Comparison of ENCODE assay signal across 20 cellular contexts in genomic region chr22:35628732-35629131, GRCh38. TPM values are rescaled to one million over a fixed set of nuclear protein-coding genes. Genes with fewer than 3 reads are reported as not detected.
DNase-seq lines count a peak whose midpoint lies in the region; ATAC-seq and TF ChIP-seq lines count a peak whose summit lies in the region.
"Had no signal": no experiment of that assay in that cellular context is flagged by ENCODE, and none has a peak within 500 bp of the region (broad histone marks: within the 10 kb centered on the region; RNA-seq: fewer than 3 reads in every experiment).

No MANE protein-coding gene starts in this region.

- in situ Hi-C loops in GM23248 (cut with MboI): loop anchor here (10.0 kb wide), 1 partner anchor 496 kb away; no protein-coding TSS in a partner anchor

- no peaks in the 10 kb centered on the region for H3K9me2 ChIP-seq in GM23248 (ENCODE audit: insufficient read depth)

- H3K36me3 ChIP-seq in GM23248 (ENCODE audit: low read depth) (no peaks in the 10 kb centered on the region), gastroesophageal sphincter (no peaks in the 10 kb centered on the region), suprapubic skin (no peaks in the 10 kb centered on the region)

- TF ChIP-seq EP300 in gastroesophageal sphincter (IDR thresholded peaks at IDR 0.05) (no peak), suprapubic skin (IDR thresholded peaks at IDR 0.05) (no peak)

- no peak for DNase-seq in GM23248
- DNase-seq in RWPE1 (ENCODE audit: low spot score): no peak
- no peak for DNase-seq in suprapubic skin (ENCODE audit: low spot score in 2 of 2)
- no peak for DNase-seq in COLO829 (ENCODE audit: low spot score)
- DNase-seq in superior temporal gyrus (ENCODE audit: extremely low spot score): no peak
- DNase-seq in NCI-H345 treated with DMSO at 0.1 percent for 48 hours (lab: John Stamatoyannopoulos, UW; ENCODE audit: unreplicated experiment): no peak
- DNase-seq: activated gamma-delta T cell treated with Interleukin-2 at 50 U/mL for 16 hours; DND-41; effector CD4-positive, alpha-beta T cell; left ventricle myocardium superior; NCI-H1048; NCI-H2171 treated with DMSO at 0.1 percent for 48 hours; nephron progenitor cell; retina; stimulated activated CD4-positive, alpha-beta T cell treated with anti-CD3 and anti-CD28 coated beads, Interleukin-2, amount 100 ng/mL, for 48 hours; stimulated activated CD8-positive, alpha-beta memory T cell treated with anti-CD3 and anti-CD28 coated beads, Interleukin-4, amount 100 ng/mL, for 48 hours had no signal

- H3K9me3 ChIP-seq in GM23248 (ENCODE audit: low read depth): no peaks in the 10 kb centered on the region
- H3K9me3 ChIP-seq in gastroesophageal sphincter: no peaks in the 10 kb centered on the region
- no peaks in the 10 kb centered on the region for H3K9me3 ChIP-seq in suprapubic skin

- no peak for TF ChIP-seq POLR2A in gastroesophageal sphincter (IDR thresholded peaks at IDR 0.05)
- TF ChIP-seq POLR2A in suprapubic skin (IDR thresholded peaks at IDR 0.05): no peak

- H3K79me2 ChIP-seq in GM23248 (ENCODE audit: insufficient read depth): no peaks in the 10 kb centered on the region

- POLR2A ChIA-PET in RWPE1 (lab: Yijun Ruan, JAX; ENCODE audit: low non-redundant PET): no interaction called here

- H3K4me1 ChIP-seq in GM23248 (ENCODE audit: insufficient read depth): peaks cover 23% of the 10 kb centered on the region
- peaks cover 0 to 44% (median 16%) of the 10 kb centered on the region in 3 donors for H3K4me1 ChIP-seq in gastroesophageal sphincter
- peaks cover 17% of the 10 kb centered on the region for H3K4me1 ChIP-seq in suprapubic skin

- no peak for TF ChIP-seq CTCF in RWPE1 (conservative IDR thresholded peaks at IDR 0.05; ENCODE audit: low read depth)
- TF ChIP-seq CTCF in gastroesophageal sphincter (IDR thresholded peaks at IDR 0.05): no peak
- TF ChIP-seq CTCF in suprapubic skin (IDR thresholded peaks at IDR 0.05): no peak

- no peaks in the 10 kb centered on the region for H4K20me1 ChIP-seq in GM23248 (ENCODE audit: insufficient read depth)

- WGBS in GM23248 (ENCODE audit: low coverage in 1 of 2, low lambda C conversion rate in 2 of 2, missing lambda C conversion rate in 2 of 2), 2 experiments: 90 to 98% methylated on average over 3 of the region's 3 CpGs
- 82 to 88% methylated on average over 1 to 2 of the region's 3 CpGs for WGBS in gastroesophageal sphincter (ENCODE audit: low coverage in 1 of 2), 2 donors
- 95% methylated on average over 3 of the region's 3 CpGs for WGBS in suprapubic skin

- peaks cover 39% of the 10 kb centered on the region for H3F3A ChIP-seq in GM23248 (ENCODE audit: insufficient read depth)

- H3K4me2 ChIP-seq in GM23248 (ENCODE audit: unreplicated experiment): peak overlapping the region; percentile 72
- H3K4me2 ChIP-seq: GM23338 had no signal

- no peak for ATAC-seq in gastroesophageal sphincter
- ATAC-seq: GM23338, left ventricle myocardium superior had no signal

- H3K27ac ChIP-seq in GM23248 (peak overlapping the region; percentile 98), RWPE1 (peak overlapping the region; percentile 97), gastroesophageal sphincter (peak overlapping the region in 3 of 4 donors; percentile 83 to 90 (median 88)), suprapubic skin (peak overlapping the region; percentile 60)
- H3K27ac ChIP-seq: C4-2B had no signal

- peak overlapping the region; percentile 5; the same call in 1 of the 2 replicates for H2AFZ ChIP-seq in GM23248
- H2AFZ ChIP-seq: GM23338 had no signal

- peak overlapping the region; percentile 25; the same call in 1 of the 2 replicates for H3K4me3 ChIP-seq in GM23248
- H3K4me3 ChIP-seq in gastroesophageal sphincter: no peak overlapping the region
- no peak overlapping the region for H3K4me3 ChIP-seq in suprapubic skin
- H3K4me3 ChIP-seq: GM23338 had no signal

- H3K27me3 ChIP-seq in GM23248 (replicated peaks; ENCODE audit: insufficient read depth) (no peaks in the 10 kb centered on the region), gastroesophageal sphincter (no peaks in the 10 kb centered on the region), suprapubic skin (no peaks in the 10 kb centered on the region)

- peak overlapping the region; percentile 90 for H3K9ac ChIP-seq in GM23248

- CTCF ChIA-PET in RWPE1 (lab: Yijun Ruan, JAX): no interaction called here

RNA-seq across cellular contexts. Expression of gene MB, which starts 11.6 kb away (rescaled TPM):
- not detected in 2 replicates for total RNA-seq in GM23248 (2014; rRNA removed; shearing (Covaris generic))
- 0.47 TPM in 1 of 2 replicates, not detected in the other for polyA plus RNA-seq in GM23248 (2016; fragmentation: Nextera tagmentation; extraction: Ambion mirVana)
- 10 to 100 TPM in 1 of 4 donors, 1 to 10 TPM in 2, not detected in 1; 1.0 to 12.9 (median 2.5) TPM for total RNA-seq in gastroesophageal sphincter
- 10 to 100 TPM in 1 of 4 donors, 1 to 10 TPM in 3; 4.3 to 17.8 (median 9.1) TPM for total RNA-seq in suprapubic skin
- total RNA-seq: GM23338, SK-MEL-5 had no signal
- polyA plus RNA-seq: GM23338 had no signal

RNA-seq across cellular contexts. Expression of gene APOL6, which starts 19.5 kb away (rescaled TPM):
- total RNA-seq in GM23248 (2014; rRNA removed; shearing (Covaris generic)): 20.4 and 20.8 TPM in 2 replicates
- 7.1 and 8.0 TPM in 2 replicates for polyA plus RNA-seq in GM23248 (2016; fragmentation: Nextera tagmentation; extraction: Ambion mirVana)
- total RNA-seq in gastroesophageal sphincter: 10 to 100 TPM; 10.4 to 13.3 (median 10.9) TPM
- total RNA-seq in suprapubic skin: 1 to 10 TPM; 3.1 to 8.3 (median 5.1) TPM
